In genomic region chr20:6654490-6655247, GRCh38 we compare ENCODE assay signal across 16 cellular contexts.
DNase-seq lines count a peak whose midpoint lies in the region; ATAC-seq and TF ChIP-seq lines count a peak whose summit lies in the region.
"Had no signal": no experiment of that assay in that cellular context is flagged by ENCODE, and none has a peak within 500 bp of the region (broad histone marks: within the 10 kb centered on the region; RNA-seq: fewer than 3 reads in every experiment).

No MANE protein-coding gene starts in this region.

- ATAC-seq in HG03442 (IDR thresholded peaks at IDR 0.05; ENCODE audit: unreplicated experiment) (peak; percentile 40), GM18502 (IDR thresholded peaks at IDR 0.05; ENCODE audit: poor library complexity, unreplicated experiment) (no peak)
- ATAC-seq: activated CD8-positive, alpha-beta T cell treated with anti-CD3 and anti-CD28 coated beads, Interleukin-2, amount 10 ng/mL, durations not matched to agents 7 days and 5 days; left ventricle myocardium superior; natural killer cell treated with Interleukin-12 subunit alpha and Interleukin-12 subunit beta and Interleukin-15 and Interleukin-18, amount 100 ng/mL, for 72 hours had no signal

- H3F3A ChIP-seq in smooth muscle cell (ENCODE audit: low read depth), result peaks cover 3% of the 10 kb centered on the region

- no peaks in the 10 kb centered on the region for H3K9me3 ChIP-seq in smooth muscle cell (replicated peaks; ENCODE audit: low read depth)

- intact Hi-C loops in posterior cingulate gyrus (cut with DNase I), result no loop called here

- no peaks in the 10 kb centered on the region for H3K4me1 ChIP-seq in smooth muscle cell (ENCODE audit: low read depth)

- DNase-seq in amniotic epithelial cell (ENCODE audit: low read depth), result peak; percentile 3
- DNase-seq in fibroblast of villous mesenchyme (ENCODE audit: low read depth), result peak; percentile 38
- DNase-seq in smooth muscle cell (lab: John Stamatoyannopoulos, UW; ENCODE audit: unreplicated experiment), result no peak
- DNase-seq in caudate nucleus (lab: John Stamatoyannopoulos, UW), result no peak
- DNase-seq in activated gamma-delta T cell (lab: John Stamatoyannopoulos, UW), result no peak
- no peak for DNase-seq in posterior cingulate gyrus
- DNase-seq: activated CD8-positive, alpha-beta T cell treated with anti-CD3 and anti-CD28 coated beads, Interleukin-2, amount 10 ng/mL, durations not matched to agents 7 days and 5 days; amygdala; cortex of kidney; left ventricle myocardium superior; NCI-H187; NCI-H524 treated with DMSO at 0.1 percent for 48 hours had no signal

- H3K9ac ChIP-seq in smooth muscle cell (ENCODE audit: low read depth), result peak overlapping the region; percentile 26

- H3K4me3 ChIP-seq in fibroblast of villous mesenchyme (ENCODE audit: low read depth, low read length) (no peak overlapping the region), smooth muscle cell (no peak overlapping the region)

- H3K27ac ChIP-seq in smooth muscle cell (ENCODE audit: low read depth) (peak overlapping the region; percentile 83), caudate nucleus (ENCODE audit: low read depth, low read length) (no peak overlapping the region)
- H3K27ac ChIP-seq: C4-2B had no signal

- WGBS in smooth muscle cell (ENCODE audit: low lambda C conversion rate), result 53% methylated on average over 10 of the region's 10 CpGs

- peak overlapping the region; percentile 50 for H3K4me2 ChIP-seq in smooth muscle cell

- no peaks in the 10 kb centered on the region for H3K79me2 ChIP-seq in smooth muscle cell (ENCODE audit: low read depth)

- no peaks in the 10 kb centered on the region for H3K36me3 ChIP-seq in smooth muscle cell (ENCODE audit: low read depth)

- H4K20me1 ChIP-seq in smooth muscle cell (ENCODE audit: low read depth), result no peaks in the 10 kb centered on the region

- peak overlapping the region; percentile 48 for H2AFZ ChIP-seq in smooth muscle cell (ENCODE audit: low read depth)

- no peaks in the 10 kb centered on the region for H3K27me3 ChIP-seq in smooth muscle cell (ENCODE audit: low read depth)

- TF ChIP-seq CTCF in fibroblast of villous mesenchyme (IDR thresholded peaks at IDR 0.05; ENCODE audit: insufficient read depth, low read depth, low read length) (no peak), smooth muscle cell (IDR thresholded peaks at IDR 0.05; ENCODE audit: borderline replicate concordance, insufficient read depth, poor library complexity, severe bottlenecking) (no peak)

Comparison
In these comparisons a context has a peak if more than half of its experiments do, and no peak if none do; other contexts are left out.
1. DNase-seq: peak in amniotic epithelial cell (single experiment) and fibroblast of villous mesenchyme (single experiment); none in smooth muscle cell (single experiment), caudate nucleus (0 of 61), activated gamma-delta T cell (single experiment) and posterior cingulate gyrus (0 of 10).